Comparison of ENCODE assay signal across 19 cellular contexts in the genomic region with DNA sequence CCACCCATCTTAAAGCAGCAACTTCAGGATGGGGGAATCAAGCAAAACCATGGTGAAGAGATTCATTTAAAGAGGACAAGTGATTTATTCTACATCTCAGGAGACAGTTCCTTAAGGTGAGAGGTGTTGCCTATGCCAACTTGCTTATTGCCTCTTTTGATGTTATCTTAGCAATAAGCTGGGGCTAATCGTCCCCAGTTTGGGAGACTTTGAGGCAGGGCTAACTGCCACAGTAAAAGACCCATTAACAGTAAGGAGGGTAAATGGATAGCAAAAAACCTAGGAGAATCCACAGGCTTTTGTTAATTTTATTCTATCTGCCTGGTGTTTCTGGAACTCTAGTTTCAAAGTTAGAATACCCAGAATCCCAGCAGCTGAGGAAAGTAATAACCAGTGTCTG. TPM values are rescaled to one million over a fixed set of nuclear protein-coding genes. Genes with fewer than 3 reads are reported as not detected.
DNase-seq lines count a peak whose midpoint lies in the region; ATAC-seq and TF ChIP-seq lines count a peak whose summit lies in the region.
"Had no signal": no experiment of that assay in that cellular context is flagged by ENCODE, and none has a peak within 500 bp of the region (broad histone marks: within the 10 kb centered on the region; RNA-seq: fewer than 3 reads in every experiment).

No MANE protein-coding gene starts in this region.

- H3K79me2 ChIP-seq in GM23338 (replicated peaks; ENCODE audit: insufficient read depth), result no peaks in the 10 kb centered on the region

- H2AFZ ChIP-seq in GM23338, result peak overlapping the region; percentile 38; the same call in 1 of the 2 replicates

- H3K9ac ChIP-seq in muscle layer of colon (ENCODE audit: low read length) (no peak overlapping the region), stomach smooth muscle (ENCODE audit: low read length in 2 of 2) (peak overlapping the region; percentile 30 to 36)

- H3K27me3 ChIP-seq in GM23338 (ENCODE audit: insufficient read depth), result no peaks in the 10 kb centered on the region
- no peaks in the 10 kb centered on the region for H3K27me3 ChIP-seq in muscle layer of colon (ENCODE audit: control insufficient read depth in 1 of 2, insufficient read depth in 2 of 2, low read length in 2 of 2)
- no peaks in the 10 kb centered on the region for H3K27me3 ChIP-seq in stomach smooth muscle (ENCODE audit: control insufficient read depth in 1 of 2, insufficient read depth in 2 of 2, low read length in 2 of 2)
- H3K27me3 ChIP-seq: Peyer's patch had no signal

- no peak overlapping the region for H3K27ac Mint-ChIP-seq in GM23338
- H3K27ac Mint-ChIP-seq: activated CD8-positive, alpha-beta T cell treated with anti-CD3 and anti-CD28 coated beads for 36 hours; activated T-helper 2 cell treated with anti-CD3 and anti-CD28 coated beads, Interferon-gamma antibody, Interleukin-2, Interleukin-4, amounts not matched to agents 10 μg/mL and 5 μg/mL and 100 μg/mL, durations not matched to agents 14 hours and 24 hours and 36 hours; dendritic cell treated with granulocyte-macrophage colony-stimulating factor and Interleukin-4, amounts not matched to agents 40 ng/mL and 50 ng/mL, for 4 days; IgD-negative memory B cell; stimulated activated naive B cell treated with anti-CD40 and anti-IgM and Interleukin-4, amounts not matched to agents 10 μg/mL and 1 μg/mL and 100 μg/mL, for 72 hours had no signal

- H3K4me3 Mint-ChIP-seq in GM23338, result no peak overlapping the region
- H3K4me3 Mint-ChIP-seq: activated CD8-positive, alpha-beta T cell treated with anti-CD3 and anti-CD28 coated beads for 36 hours; dendritic cell treated with granulocyte-macrophage colony-stimulating factor and Interleukin-4, amounts not matched to agents 40 ng/mL and 50 ng/mL, for 4 days; IgD-negative memory B cell had no signal

- TF ChIP-seq CTCF in GM23338 (conservative IDR thresholded peaks at IDR 0.05; ENCODE audit: low read depth in 2 of 2) (no peak), coronary artery (IDR thresholded peaks at IDR 0.05) (no peak)

- H3K27ac ChIP-seq in GM23338 (ENCODE audit: low read depth), result no peak overlapping the region
- peak overlapping the region; percentile 74 for H3K27ac ChIP-seq in coronary artery
- H3K27ac ChIP-seq in muscle layer of colon (ENCODE audit: low read depth, low read length), result peak overlapping the region; percentile 65
- peak overlapping the region; percentile 60 for H3K27ac ChIP-seq in stomach smooth muscle (ENCODE audit: low read length)
- H3K27ac ChIP-seq: Peyer's patch had no signal

- H3K36me3 Mint-ChIP-seq in GM23338 (ENCODE audit: low read depth), result no peaks in the 10 kb centered on the region
- H3K36me3 Mint-ChIP-seq: IgD-negative memory B cell had no signal

- H3K4me2 ChIP-seq in GM23338, result no peak overlapping the region

- H3K4me1 Mint-ChIP-seq in GM23338, result peaks cover 6% of the 10 kb centered on the region; the same call in 2 of the 3 replicates

- H3F3A ChIP-seq in GM23338 (replicated peaks; ENCODE audit: low read depth), result no peaks in the 10 kb centered on the region

- H3K4me3 ChIP-seq in GM23338, result no peak overlapping the region
- H3K4me3 ChIP-seq in coronary artery, result peak overlapping the region; percentile 54
- H3K4me3 ChIP-seq in muscle layer of colon (ENCODE audit: low read depth in 1 of 2, low read length in 2 of 2), result no peak overlapping the region
- peak overlapping the region; percentile 28 to 63 for H3K4me3 ChIP-seq in stomach smooth muscle (ENCODE audit: low read length in 2 of 2)
- H3K4me3 ChIP-seq: mucosa of descending colon, Peyer's patch had no signal

- ATAC-seq in GM23338 (no peak), HG03469 (IDR thresholded peaks at IDR 0.05; ENCODE audit: unreplicated experiment) (no peak)
- ATAC-seq: activated CD8-positive, alpha-beta T cell treated with anti-CD3 and anti-CD28 coated beads for 36 hours; stimulated activated naive B cell treated with anti-CD40 and anti-IgM and Interleukin-4, amounts not matched to agents 10 μg/mL and 1 μg/mL and 100 μg/mL, for 72 hours had no signal

- H3K9me3 ChIP-seq in muscle layer of colon (ENCODE audit: low read length) (no peaks in the 10 kb centered on the region), stomach smooth muscle (ENCODE audit: control insufficient read depth in 2 of 2, low read length in 2 of 2) (no peaks in the 10 kb centered on the region)
- H3K9me3 ChIP-seq: mucosa of descending colon, Peyer's patch had no signal

- no peaks in the 10 kb centered on the region for H3K9me3 Mint-ChIP-seq in GM23338
- H3K9me3 Mint-ChIP-seq: activated CD8-positive, alpha-beta T cell treated with anti-CD3 and anti-CD28 coated beads for 36 hours; activated T-helper 2 cell treated with anti-CD3 and anti-CD28 coated beads, Interferon-gamma antibody, Interleukin-2, Interleukin-4, amounts not matched to agents 10 μg/mL and 5 μg/mL and 100 μg/mL, durations not matched to agents 14 hours and 24 hours and 36 hours; dendritic cell treated with granulocyte-macrophage colony-stimulating factor and Interleukin-4, amounts not matched to agents 40 ng/mL and 50 ng/mL, for 4 days; IgD-negative memory B cell had no signal

- no peak for DNase-seq in GM23338 (ENCODE audit: low spot score)
- DNase-seq in coronary artery (ENCODE audit: low spot score), result no peak
- no peak for DNase-seq in NCI-H446 (lab: John Stamatoyannopoulos, UW)
- no peak for DNase-seq in NCI-H2171 treated with DMSO at 0.1 percent for 48 hours (lab: John Stamatoyannopoulos, UW)
- DNase-seq in NCI-H2171 (lab: John Stamatoyannopoulos, UW), result no peak
- DNase-seq: activated CD8-positive, alpha-beta T cell treated with anti-CD3 and anti-CD28 coated beads for 36 hours; amniotic stem cell; COR-L47; kidney; Peyer's patch; stimulated activated CD4-positive, alpha-beta T cell treated with anti-CD3 and anti-CD28 coated beads, Interleukin-12 subunit alpha, Interleukin-12 subunit beta, amount 100 ng/mL, for 4 hours; stimulated activated naive B cell treated with anti-CD40 and anti-IgM and Interleukin-4, amounts not matched to agents 10 μg/mL and 1 μg/mL and 100 μg/mL, for 72 hours had no signal

- H3K27me3 Mint-ChIP-seq in GM23338 (ENCODE audit: insufficient read depth, low read depth, poor library complexity), result peaks cover 2% of the 10 kb centered on the region
- H3K27me3 Mint-ChIP-seq: activated CD8-positive, alpha-beta T cell treated with anti-CD3 and anti-CD28 coated beads for 36 hours; IgD-negative memory B cell; stimulated activated naive B cell treated with anti-CD40 and anti-IgM and Interleukin-4, amounts not matched to agents 10 μg/mL and 1 μg/mL and 100 μg/mL, for 72 hours had no signal

- H4K20me1 ChIP-seq in GM23338 (replicated peaks; ENCODE audit: insufficient read depth), result no peaks in the 10 kb centered on the region

- H3K36me3 ChIP-seq in GM23338 (ENCODE audit: insufficient read depth), result no peaks in the 10 kb centered on the region
- no peaks in the 10 kb centered on the region for H3K36me3 ChIP-seq in muscle layer of colon (ENCODE audit: insufficient read depth, low read length)
- H3K36me3 ChIP-seq in stomach smooth muscle (ENCODE audit: control insufficient read depth in 2 of 2, insufficient read depth in 2 of 2, low read length in 2 of 2), result no peaks in the 10 kb centered on the region
- H3K36me3 ChIP-seq: Peyer's patch had no signal

- no peaks in the 10 kb centered on the region for H3K4me1 ChIP-seq in GM23338 (ENCODE audit: insufficient read depth)
- peaks cover 22% of the 10 kb centered on the region for H3K4me1 ChIP-seq in muscle layer of colon (ENCODE audit: insufficient read depth, low read length)
- peaks cover 12% of the 10 kb centered on the region for H3K4me1 ChIP-seq in stomach smooth muscle (ENCODE audit: control insufficient read depth, insufficient read depth, low read length)
- H3K4me1 ChIP-seq: Peyer's patch had no signal

- H3K9me2 ChIP-seq in GM23338 (ENCODE audit: insufficient read depth), result no peaks in the 10 kb centered on the region

TF ChIP-seq in GM23338, 12 proteins besides CTCF, POLR2A, EP300 and RAD21 (continues in another document):
- TF ChIP-seq ZNF114 (CRISPR knock-in tag; IDR thresholded peaks at IDR 0.05) (no peak), CREB1 (CRISPR knock-in tag; IDR thresholded peaks at IDR 0.05; ENCODE audit: low read depth) (no peak), ZNF331 (CRISPR knock-in tag; IDR thresholded peaks at IDR 0.05; ENCODE audit: low read depth) (no peak)

RNA-seq across cellular contexts. Expression of gene HERPUD2, which starts 22.1 kb away (rescaled TPM):
- total RNA-seq in GM23338 (2014; rRNA removed; shearing (Covaris generic)), result 7.7 and 12.0 TPM in 2 replicates
- polyA plus RNA-seq in GM23338 (2016; fragmentation: Nextera tagmentation; extraction: Ambion mirVana), result 6.7 and 8.0 TPM in 2 replicates

Comparison
In these comparisons a context has a peak if more than half of its experiments do, and no peak if none do; other contexts are left out.
1. H3K4me3 ChIP-seq: peak in coronary artery (single experiment) and stomach smooth muscle (2 of 2); none in GM23338 (single experiment) and muscle layer of colon (0 of 2).